8 cellular contexts compared by ENCODE assay signal in genomic region chr1:231162300-231162969, GRCh38. TPM values are rescaled to one million over a fixed set of nuclear protein-coding genes. Genes with fewer than 3 reads are reported as not detected.
A peak's percentile ranks its signal among the peaks of the same experiment; 100 is the strongest.
DNase-seq lines count a peak whose midpoint lies in the region; ATAC-seq and TF ChIP-seq lines count a peak whose summit lies in the region.

No MANE protein-coding gene starts in this region.

- TF ChIP-seq CTCF in coronary artery (IDR thresholded peaks at IDR 0.05) (no peak), lower lobe of right lung (IDR thresholded peaks at IDR 0.05) (no peak), thoracic aorta (IDR thresholded peaks at IDR 0.05) (no peak)

- no peaks in the 10 kb centered on the region for H3K9me3 ChIP-seq in SJSA1 (replicated peaks)
- no peaks in the 10 kb centered on the region for H3K9me3 ChIP-seq in lower lobe of right lung
- H3K9me3 ChIP-seq in thoracic aorta: no peaks in the 10 kb centered on the region

- H3K36me3 Mint-ChIP-seq in activated CD4-positive, alpha-beta T cell treated with anti-CD3 and anti-CD28 coated beads, Interleukin-2, amount 10 ng/mL, durations not matched to agents 24 days and 14 days (ENCODE audit: low read depth): no peaks in the 10 kb centered on the region

- no peaks in the 10 kb centered on the region for H3K9me3 Mint-ChIP-seq in activated CD4-positive, alpha-beta T cell treated with anti-CD3 and anti-CD28 coated beads, Interleukin-2, amount 10 ng/mL, durations not matched to agents 24 days and 14 days

- H3K4me3 Mint-ChIP-seq in activated CD4-positive, alpha-beta T cell treated with anti-CD3 and anti-CD28 coated beads, Interleukin-2, amount 10 ng/mL, durations not matched to agents 24 days and 14 days: no peak overlapping the region

- ATAC-seq in lower lobe of right lung (peak; percentile 86 to 87), thoracic aorta (ENCODE audit: insufficient number of reproducible peaks, low FRiP score, low read depth) (no peak), GM18861 (IDR thresholded peaks at IDR 0.05; ENCODE audit: unreplicated experiment) (no peak), GM21526 (IDR thresholded peaks at IDR 0.05; ENCODE audit: low FRiP score, unreplicated experiment) (no peak)

- H3K4me3 ChIP-seq in SJSA1 (peak overlapping the region; percentile 39), coronary artery (peak overlapping the region; percentile 68), lower lobe of right lung (peak overlapping the region; percentile 45), thoracic aorta (peak overlapping the region; percentile 65)

- no peaks in the 10 kb centered on the region for H3K36me3 ChIP-seq in SJSA1
- no peaks in the 10 kb centered on the region for H3K36me3 ChIP-seq in lower lobe of right lung
- H3K36me3 ChIP-seq in thoracic aorta: no peaks in the 10 kb centered on the region

- DNase-seq in activated CD4-positive, alpha-beta T cell treated with anti-CD3 and anti-CD28 coated beads, Interleukin-2, amount 10 ng/mL, durations not matched to agents 24 days and 14 days: peak; percentile 82
- DNase-seq in activated CD4-positive, alpha-beta T cell treated with anti-CD3 and anti-CD28 coated beads for 4 hours: no peak
- DNase-seq in SJSA1 (ENCODE audit: low read depth in 1 of 2, low spot score in 2 of 2): peak in 1 of 2 experiments; percentile 79
- DNase-seq in coronary artery (ENCODE audit: low spot score): no peak
- DNase-seq in lower lobe of right lung: peak; percentile 55
- no peak for DNase-seq in thoracic aorta (ENCODE audit: low spot score)

- H3K27ac ChIP-seq in SJSA1: no peak overlapping the region
- no peak overlapping the region for H3K27ac ChIP-seq in coronary artery
- no peak overlapping the region for H3K27ac ChIP-seq in lower lobe of right lung
- no peak overlapping the region for H3K27ac ChIP-seq in thoracic aorta

- H3K4me1 ChIP-seq in SJSA1 (replicated peaks) (peaks cover 28% of the 10 kb centered on the region), lower lobe of right lung (peaks cover 20% of the 10 kb centered on the region), thoracic aorta (ENCODE audit: control insufficient read depth in 1 of 2, low read depth in 2 of 2) (peaks cover 18 to 28% of the 10 kb centered on the region in 2 donors)

- intact Hi-C loops in activated CD4-positive, alpha-beta T cell treated with anti-CD3 and anti-CD28 coated beads, Interleukin-2, amount 10 ng/mL, durations not matched to agents 24 days and 14 days (cut with micrococcal nuclease): no loop called here
- intact Hi-C loops in lower lobe of right lung (cut with DNase I): no loop called here

- H3K27me3 Mint-ChIP-seq in activated CD4-positive, alpha-beta T cell treated with anti-CD3 and anti-CD28 coated beads, Interleukin-2, amount 10 ng/mL, durations not matched to agents 24 days and 14 days: peaks cover 60% of the 10 kb centered on the region

- H3K27ac Mint-ChIP-seq in activated CD4-positive, alpha-beta T cell treated with anti-CD3 and anti-CD28 coated beads, Interleukin-2, amount 10 ng/mL, durations not matched to agents 24 days and 14 days: no peak overlapping the region

- H3K27me3 ChIP-seq in SJSA1 (replicated peaks) (peaks cover 11% of the 10 kb centered on the region), lower lobe of right lung (ENCODE audit: low read depth) (peaks cover 80% of the 10 kb centered on the region), thoracic aorta (replicated peaks; ENCODE audit: insufficient read depth) (peaks cover 11% of the 10 kb centered on the region)

- no peaks in the 10 kb centered on the region for H3K4me1 Mint-ChIP-seq in activated CD4-positive, alpha-beta T cell treated with anti-CD3 and anti-CD28 coated beads, Interleukin-2, amount 10 ng/mL, durations not matched to agents 24 days and 14 days

RNA-seq across cellular contexts. Expression of gene TRIM67, which starts 0.6 kb away (rescaled TPM):
- total RNA-seq in activated CD4-positive, alpha-beta T cell treated with anti-CD3 and anti-CD28 coated beads, Interleukin-2, amount 10 ng/mL, durations not matched to agents 24 days and 14 days: not detected in 2 replicates
- 0.47 and 0.61 TPM in 2 replicates for total RNA-seq in SJSA1 (2014; rRNA removed; shearing (Covaris generic))
- total RNA-seq in lower lobe of right lung (not detected), thoracic aorta (not detected)

Comparison
In these comparisons a context has a peak if more than half of its experiments do, and no peak if none do; other contexts are left out.
1. DNase-seq: peak in activated CD4-positive, alpha-beta T cell treated with anti-CD3 and anti-CD28 coated beads, Interleukin-2, amount 10 ng/mL, durations not matched to agents 24 days and 14 days (single experiment) and lower lobe of right lung (single experiment); none in activated CD4-positive, alpha-beta T cell treated with anti-CD3 and anti-CD28 coated beads for 4 hours (0 of 2), coronary artery (single experiment) and thoracic aorta (single experiment).
2. ATAC-seq: peak in lower lobe of right lung (2 of 2); none in thoracic aorta (single experiment), GM18861 (single experiment) and GM21526 (single experiment).
3. Peak in every context shown above with its lines, with median percentiles within 50 percentile points of each other: H3K4me3 ChIP-seq.